1 cellular context compared by ENCODE assay signal in the genomic region with DNA sequence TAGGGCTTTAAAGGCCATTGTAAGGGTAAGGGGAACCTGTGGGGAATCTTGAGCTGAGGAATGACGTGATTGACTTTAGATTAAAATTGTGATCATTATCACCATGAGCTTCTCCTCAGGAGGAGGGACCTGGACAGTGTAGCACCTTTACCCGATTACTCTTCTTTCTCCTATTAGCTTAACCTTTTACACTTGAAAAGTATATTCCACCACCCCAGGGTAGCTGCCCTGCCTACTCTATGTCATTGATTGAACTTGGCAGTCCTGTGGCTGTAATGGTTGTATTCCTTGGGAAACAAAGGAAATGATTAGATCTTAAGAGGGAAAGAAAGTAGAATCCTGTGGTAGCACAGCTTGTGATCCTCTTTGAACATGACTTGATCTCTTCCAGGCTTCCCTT.
TF ChIP-seq lines count a peak whose summit lies in the region.

No MANE protein-coding gene starts in this region.

TF ChIP-seq in endothelial cell of umbilical vein, 7 proteins besides CTCF, POLR2A, EP300 and RAD21:
- TF ChIP-seq MYC (IDR thresholded peaks at IDR 0.05; ENCODE audit: low read depth, low read length), result no peak
- no peak for TF ChIP-seq JUN (IDR thresholded peaks at IDR 0.05; ENCODE audit: borderline replicate concordance, insufficient read depth, insufficient read length, low read depth)
- TF ChIP-seq, protein P1, sequence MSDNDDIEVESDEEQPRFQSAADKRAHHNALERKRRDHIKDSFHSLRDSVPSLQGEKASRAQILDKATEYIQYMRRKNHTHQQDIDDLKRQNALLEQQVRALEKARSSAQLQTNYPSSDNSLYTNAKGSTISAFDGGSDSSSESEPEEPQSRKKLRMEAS (IDR thresholded peaks at IDR 0.05; ENCODE audit: insufficient read depth, insufficient read length), result no peak
- TF ChIP-seq FOS (IDR thresholded peaks at IDR 0.05; ENCODE audit: borderline replicate concordance, insufficient read depth, low read length), result no peak
- no peak for TF ChIP-seq GATA2 (IDR thresholded peaks at IDR 0.05; ENCODE audit: insufficient read depth, insufficient read length, low read depth, low read length)
- TF ChIP-seq EZH2 (IDR thresholded peaks at IDR 0.05; ENCODE audit: borderline replicate concordance, low read depth, low read length, severe bottlenecking), result no peak
- no peak for TF ChIP-seq POLR2AphosphoS5 (IDR thresholded peaks at IDR 0.05; ENCODE audit: insufficient read depth, low read depth, low read length)
